In genomic region chr15:34337557-34338306, GRCh38 we compare ENCODE assay signal across 8 cellular contexts. TPM values are rescaled to one million over a fixed set of nuclear protein-coding genes. Genes with fewer than 3 reads are reported as not detected.
A peak's percentile ranks its signal among the peaks of the same experiment; 100 is the strongest.
DNase-seq lines count a peak whose midpoint lies in the region; ATAC-seq and TF ChIP-seq lines count a peak whose summit lies in the region.

SLC12A6 (minus strand) TSS chr15:34337781; CDS start chr15:34336680, 1,101 bp downstream.

- H3K9me3 Mint-ChIP-seq in T-cell, result no peaks in the 10 kb centered on the region
- H3K9me3 Mint-ChIP-seq in type B pancreatic cell, result no peaks in the 10 kb centered on the region

- ATAC-seq in HG02678 (IDR thresholded peaks at IDR 0.05; ENCODE audit: unreplicated experiment), result peak; percentile 74
- ATAC-seq in T-cell (replicated peaks in 1 of 4), result peak; percentile 85 to 91 (median 88)

- peaks cover 15% of the 10 kb centered on the region for H3K36me3 Mint-ChIP-seq in T-cell
- H3K36me3 Mint-ChIP-seq in type B pancreatic cell, result peaks cover 15% of the 10 kb centered on the region

- peak within 1 kb of the TSS; percentile 70 for H3K4me3 ChIP-seq in GM12865 (ENCODE audit: low read depth, low read length)

- H3K4me3 Mint-ChIP-seq in T-cell, result peak within 1 kb of the TSS; percentile 97 to 100 (median 97)
- H3K4me3 Mint-ChIP-seq in type B pancreatic cell, result peak within 1 kb of the TSS; percentile 93

- CTCF ChIA-PET in T-cell (lab: Charles Lee), result interaction anchor here in 1 of 2 donors (0.8 to 2.8 kb wide), 5 partner anchors 9 to 128 kb away, joined by 3 to 20 read pairs (median 5); partner anchors contain the start of genes KATNBL1 and LPCAT4

- POLR2A ChIA-PET in T-cell (lab: Charles Lee), result interaction anchor here in 1 of 2 donors (0.6 to 1.1 kb wide), 2 partner anchors 10 kb away, joined by 3 to 4 read pairs; no protein-coding TSS in a partner anchor

- H3K4me1 Mint-ChIP-seq in T-cell, result peaks cover 56 to 70% (median 63%) of the 10 kb centered on the region in 3 donors
- peaks cover 11% of the 10 kb centered on the region for H3K4me1 Mint-ChIP-seq in type B pancreatic cell (ENCODE audit: unreplicated experiment)

- H3K27ac Mint-ChIP-seq in T-cell, result peak within 1 kb of the TSS; percentile 96 to 100
- H3K27ac Mint-ChIP-seq in type B pancreatic cell, result peak within 1 kb of the TSS; percentile 83

- H3K27me3 Mint-ChIP-seq in T-cell (no peaks in the 10 kb centered on the region), type B pancreatic cell (no peaks in the 10 kb centered on the region)

- WGBS in adipose tissue, 3 donors, result 0 to 1% (median 1%) methylated on average over 72 to 78 of the region's 78 CpGs

- TF ChIP-seq CTCF in GM12865 (IDR thresholded peaks at IDR 0.05; ENCODE audit: insufficient read depth, low read depth, low read length, missing control alignments), result no peak
- TF ChIP-seq CTCF in type B pancreatic cell (conservative IDR thresholded peaks at IDR 0.05), result no peak

- intact Hi-C loops in cardiac septum (cut with DNase I) (loop anchor here (2.0 to 10.0 kb wide), 2 partner anchors 19 to 113 kb away; partner anchors contain the start of gene EMC4), posterior cingulate gyrus (cut with DNase I) (loop anchor here (1.0 kb wide), 1 partner anchor 30 kb away; the partner anchor contains the start of gene LPCAT4)

- DNase-seq in GM12865 (ENCODE audit: low read depth) (peak; percentile 94), NCI-H128 (lab: John Stamatoyannopoulos, UW; ENCODE audit: unreplicated experiment) (peak; percentile 63), T-cell (peak; percentile 81 to 93 (median 88)), cardiac septum (ENCODE audit: low spot score) (peak; percentile 96), posterior cingulate gyrus (peak; percentile 80 to 99 (median 90)), type B pancreatic cell (ENCODE audit: extremely low spot score, unreplicated experiment) (peak; percentile 93)

- H3K27ac ChIP-seq in adipose tissue (ENCODE audit: low read depth, low read length), result peak within 1 kb of the TSS; percentile 47

RNA-seq across cellular contexts. Expression of gene SLC12A6, which starts in this region (rescaled TPM):
- total RNA-seq in T-cell (100 to 1,000 TPM in 1 of 5 donors, 10 to 100 TPM in 4; 71.2 to 103 (median 77.8) TPM), cardiac septum (18.2 TPM), type B pancreatic cell (ENCODE audit: low replicate concordance) (14.5 and 15.0 TPM in 2 replicates)
- polyA plus RNA-seq in adipose tissue, result 1 to 10 TPM; 3.6 to 7.6 (median 5.8) TPM

Comparison
In these comparisons a context has a peak if more than half of its experiments do, and no peak if none do; other contexts are left out.
1. Peak in every context shown above with its lines: DNase-seq, ATAC-seq, H3K4me3 ChIP-seq and H3K27ac ChIP-seq.